Comparison of ENCODE assay signal across 10 cellular contexts in genomic region chr4:9926591-9926990, GRCh38.
"Had no signal": no experiment of that assay in that cellular context is flagged by ENCODE, and none has a peak within 500 bp of the region (broad histone marks: within the 10 kb centered on the region; RNA-seq: fewer than 3 reads in every experiment).

No MANE protein-coding gene starts in this region.

- H3K27ac ChIP-seq: GM23248, HL-60 had no signal

- ATAC-seq: HCT116 had no signal

- H3K4me3 ChIP-seq: GM23248, HAP-1, K562 had no signal

- H3K9ac ChIP-seq: GM23248 had no signal

- H3K9me3 ChIP-seq: HAP-1 had no signal

- H3K4me1 ChIP-seq: HAP-1 had no signal

- H3K36me3 ChIP-seq: HAP-1 had no signal

- H2AFZ ChIP-seq: GM23248 had no signal

- FAIRE-seq: K562 had no signal

- DNase-seq: GOT3, H7, HFFc6, IMR-90, KG1 had no signal
